ENCODE assay signal across 8 cellular contexts in the genomic region with DNA sequence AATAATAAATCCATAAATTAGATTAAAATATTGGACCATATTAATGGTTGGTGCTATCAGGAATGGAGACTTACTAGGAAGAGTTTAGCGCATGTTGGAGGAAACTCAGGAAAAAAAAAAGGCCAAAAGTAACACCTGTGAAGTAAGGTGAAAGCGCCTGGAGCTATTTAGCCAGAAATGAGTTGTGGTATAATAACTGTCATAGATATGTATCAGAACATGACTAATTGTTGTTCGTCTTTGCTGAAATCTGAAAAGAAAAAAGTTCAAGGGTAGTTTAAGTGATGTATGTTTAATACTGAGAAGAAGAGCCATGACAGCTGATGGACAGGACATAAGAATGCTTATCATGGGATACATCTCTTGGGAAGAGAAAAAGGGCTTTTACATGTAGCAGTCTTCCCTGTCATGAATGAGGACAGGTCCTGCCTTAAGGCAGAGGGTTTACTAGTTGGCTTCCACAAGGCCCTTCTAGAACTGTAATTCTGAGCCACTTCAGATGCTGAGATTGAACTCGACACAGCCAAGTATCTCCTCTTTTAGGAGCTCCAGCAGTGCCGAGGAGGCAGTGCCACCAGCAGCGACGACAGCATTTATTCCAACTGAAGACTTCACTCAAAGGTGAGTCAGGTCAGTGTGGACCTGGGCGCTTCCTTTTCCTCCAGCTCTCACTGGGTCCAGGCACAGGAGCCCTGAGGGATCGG. TPM values are rescaled to one million over a fixed set of nuclear protein-coding genes. Genes with fewer than 3 reads are reported as not detected.
DNase-seq lines count a peak whose midpoint lies in the region; ATAC-seq and TF ChIP-seq lines count a peak whose summit lies in the region.

No MANE protein-coding gene starts in this region.

- H3K27ac Mint-ChIP-seq in IgD-negative memory B cell = peak overlapping the region in 1 of 3 donors; percentile 46
- H3K27ac Mint-ChIP-seq in neural progenitor cell = no peak overlapping the region

- H3K27me3 Mint-ChIP-seq in IgD-negative memory B cell (peaks cover 14% of the 10 kb centered on the region), neural progenitor cell (ENCODE audit: insufficient read depth, low read depth) (peaks cover 3% of the 10 kb centered on the region)

- H2AFZ ChIP-seq in neural progenitor cell (replicated peaks) = peak overlapping the region; percentile 99

- H3K4me2 ChIP-seq in neural progenitor cell = peak overlapping the region; percentile 91

- TF ChIP-seq CTCF in colonic mucosa (IDR thresholded peaks at IDR 0.05) (no peak), neural progenitor cell (IDR thresholded peaks at IDR 0.05) (no peak)

- H3F3A ChIP-seq in neural progenitor cell (ENCODE audit: low read depth) = peaks cover 10% of the 10 kb centered on the region

- peak overlapping the region; percentile 68 to 90 (median 82) for H3K4me3 Mint-ChIP-seq in IgD-negative memory B cell
- peak overlapping the region; percentile 82 for H3K4me3 Mint-ChIP-seq in neural progenitor cell

- no peaks in the 10 kb centered on the region for H3K79me2 ChIP-seq in neural progenitor cell (ENCODE audit: low read depth)

- DNase-seq in NCI-H1417 (lab: John Stamatoyannopoulos, UW) (peak in 2 of 3 experiments; percentile 35 to 64), NCI-H1417 treated with DMSO at 0.1 percent for 48 hours (lab: John Stamatoyannopoulos, UW) (no peak), colonic mucosa (no peak), neural progenitor cell (ENCODE audit: low spot score) (no peak), activated gamma-delta T cell (lab: John Stamatoyannopoulos, UW) (no peak)

- H3K9me3 Mint-ChIP-seq in IgD-negative memory B cell (no peaks in the 10 kb centered on the region), neural progenitor cell (no peaks in the 10 kb centered on the region)

- H3K4me1 Mint-ChIP-seq in IgD-negative memory B cell = peaks cover 8 to 17% (median 8%) of the 10 kb centered on the region in 3 donors
- peaks cover 11% of the 10 kb centered on the region for H3K4me1 Mint-ChIP-seq in neural progenitor cell

- H3K27ac ChIP-seq in colonic mucosa (no peak overlapping the region), neural progenitor cell (no peak overlapping the region)

- H3K9ac ChIP-seq in colonic mucosa (ENCODE audit: low read depth in 2 of 2, low read length in 2 of 2) (peak overlapping the region in 1 of 2 donors; percentile 48), neural progenitor cell (no peak overlapping the region)

- intact Hi-C loops in colonic mucosa (cut with DNase I) = no loop called here

- no peak for ATAC-seq in HG03045 (IDR thresholded peaks at IDR 0.05; ENCODE audit: unreplicated experiment)
- no peak for ATAC-seq in HG03025 (IDR thresholded peaks at IDR 0.05; ENCODE audit: low FRiP score, unreplicated experiment)

- H3K36me3 ChIP-seq in colonic mucosa (no peaks in the 10 kb centered on the region), neural progenitor cell (no peaks in the 10 kb centered on the region)

- H3K4me3 ChIP-seq in colonic mucosa (peak overlapping the region; percentile 42), neural progenitor cell (peak overlapping the region; percentile 87)

- no peaks in the 10 kb centered on the region for H3K9me3 ChIP-seq in colonic mucosa
- H3K9me3 ChIP-seq in neural progenitor cell (ENCODE audit: low read depth) = no peaks in the 10 kb centered on the region

- H3K4me1 ChIP-seq in colonic mucosa = peaks cover 3% of the 10 kb centered on the region
- H3K4me1 ChIP-seq in neural progenitor cell = no peaks in the 10 kb centered on the region

- H3K27me3 ChIP-seq in colonic mucosa (peaks cover 17% of the 10 kb centered on the region), neural progenitor cell (peaks cover 46% of the 10 kb centered on the region)

- H4K20me1 ChIP-seq in neural progenitor cell (ENCODE audit: low read depth) = no peaks in the 10 kb centered on the region

- H3K36me3 Mint-ChIP-seq in IgD-negative memory B cell (no peaks in the 10 kb centered on the region), neural progenitor cell (no peaks in the 10 kb centered on the region)

RNA-seq across cellular contexts. Expression of gene CAMK4, which starts 0.9 kb away (rescaled TPM):
- 9.7 TPM for polyA plus RNA-seq in IgD-negative memory B cell
- total RNA-seq in colonic mucosa (1 to 10 TPM; 2.4 to 2.9 TPM), neural progenitor cell (ENCODE audit: low replicate concordance) (3.3 and 5.0 TPM in 2 replicates)

Comparison
In these comparisons a context has a peak if more than half of its experiments do, and no peak if none do; other contexts are left out.
1. DNase-seq: peak in NCI-H1417 (2 of 3); none in NCI-H1417 treated with DMSO at 0.1 percent for 48 hours (single experiment), colonic mucosa (single experiment), neural progenitor cell (single experiment) and activated gamma-delta T cell (single experiment).